1 cellular context compared by ENCODE assay signal in the genomic region with DNA sequence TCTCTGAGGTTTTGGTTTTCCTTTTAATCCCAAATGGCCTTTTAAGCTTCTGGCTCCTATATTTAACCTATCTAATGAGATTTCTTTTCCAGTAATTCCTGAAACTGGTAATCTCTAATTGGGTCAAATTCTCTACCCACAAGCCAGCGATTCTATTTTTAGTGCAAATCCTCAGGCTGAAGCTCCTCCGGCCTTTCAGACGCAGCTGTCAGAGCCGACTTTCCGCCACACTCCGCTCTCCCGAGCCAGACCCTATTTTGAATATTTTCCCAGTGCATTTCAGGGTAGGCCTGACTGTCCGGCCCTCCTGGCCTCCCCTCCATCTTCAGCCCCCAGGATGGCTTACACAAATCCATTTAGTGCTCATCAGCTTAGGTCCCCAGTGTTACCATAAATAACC.
TF ChIP-seq lines count a peak whose summit lies in the region.

No MANE protein-coding gene starts in this region.

TF ChIP-seq in H1, 55 proteins besides CTCF, POLR2A, EP300 and RAD21:
- TF ChIP-seq SP1 (IDR thresholded peaks at IDR 0.05; ENCODE audit: low read depth, low read length): no peak
- TF ChIP-seq, protein P1, sequence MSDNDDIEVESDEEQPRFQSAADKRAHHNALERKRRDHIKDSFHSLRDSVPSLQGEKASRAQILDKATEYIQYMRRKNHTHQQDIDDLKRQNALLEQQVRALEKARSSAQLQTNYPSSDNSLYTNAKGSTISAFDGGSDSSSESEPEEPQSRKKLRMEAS (IDR thresholded peaks at IDR 0.05): no peak
- TF ChIP-seq EZH2 (IDR thresholded peaks at IDR 0.05; ENCODE audit: low read depth, low read length, severe bottlenecking): no peak
- no peak for TF ChIP-seq MAFK (IDR thresholded peaks at IDR 0.05; ENCODE audit: low read depth, low read length)
- TF ChIP-seq CHD2 (IDR thresholded peaks at IDR 0.05; ENCODE audit: low read length): no peak
